1 cellular context compared by ENCODE assay signal in the genomic region with DNA sequence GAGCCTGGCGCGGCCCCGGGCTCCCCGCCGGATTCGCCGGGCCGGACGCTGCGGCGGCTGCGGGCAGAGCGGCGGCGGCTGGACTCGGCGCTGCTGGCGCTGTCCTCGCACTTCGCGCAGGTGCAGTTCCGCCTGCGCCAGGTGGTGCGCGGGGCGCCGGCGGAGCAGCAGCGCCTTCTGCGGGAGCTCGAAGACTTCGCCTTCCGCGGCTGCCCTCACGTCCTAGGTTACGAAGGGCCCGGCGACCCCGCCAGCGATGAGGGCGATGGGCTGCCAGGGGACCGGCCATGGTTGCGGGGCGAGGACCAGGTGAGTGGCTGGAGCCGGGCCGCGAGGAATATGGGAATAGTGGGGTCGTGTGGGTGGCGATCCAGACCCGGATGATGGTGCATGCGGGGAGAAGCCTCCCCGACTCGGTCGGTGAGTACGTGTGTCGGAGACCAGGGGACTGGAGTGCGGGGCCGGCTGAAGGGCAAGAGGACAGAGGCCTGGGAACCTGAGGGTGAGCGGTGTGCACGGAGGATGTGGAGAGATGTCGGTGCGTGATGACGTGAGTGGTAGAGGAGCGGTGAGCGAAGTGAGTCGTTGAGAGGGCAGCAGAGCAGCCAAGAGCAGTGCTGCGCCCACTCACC.
TF ChIP-seq lines count a peak whose summit lies in the region.

No MANE protein-coding gene starts in this region.

TF ChIP-seq in SK-N-SH, 30 proteins besides CTCF, POLR2A, EP300 and RAD21:
- TF ChIP-seq RFX5 (IDR thresholded peaks at IDR 0.05; ENCODE audit: low read length) (no peak), EZH2phosphoT487 (IDR thresholded peaks at IDR 0.05; ENCODE audit: borderline replicate concordance, low read depth) (no peak), TCF12 (IDR thresholded peaks at IDR 0.05) (no peak), NRF1 (IDR thresholded peaks at IDR 0.05; ENCODE audit: low read depth, low read length) (0 out of 2 replicates have a peak, but pooled peaks have one; percentile 19), SMC3 (IDR thresholded peaks at IDR 0.05; ENCODE audit: low read depth, low read length) (no peak), JUND (IDR thresholded peaks at IDR 0.05) (no peak), GATA2 (CRISPR knock-in tag; IDR thresholded peaks at IDR 0.05) (no peak), RXRA (IDR thresholded peaks at IDR 0.05; ENCODE audit: borderline replicate concordance, low read depth) (no peak), NFIC (IDR thresholded peaks at IDR 0.05; ENCODE audit: borderline replicate concordance) (no peak), FOSL2 (IDR thresholded peaks at IDR 0.05; ENCODE audit: borderline replicate concordance, low read depth) (no peak), TEAD4 (IDR thresholded peaks at IDR 0.05; ENCODE audit: borderline replicate concordance, insufficient read depth) (no peak), FOXM1 (IDR thresholded peaks at IDR 0.05; ENCODE audit: low read depth) (no peak), FOXJ3 (CRISPR knock-in tag; IDR thresholded peaks at IDR 0.05) (no peak), ZBTB33 (IDR thresholded peaks at IDR 0.05; ENCODE audit: borderline replicate concordance, low read depth) (no peak), MAX (IDR thresholded peaks at IDR 0.05; ENCODE audit: low read depth) (0 out of 2 replicates have a peak, but pooled peaks have one; percentile 16), IRF3 (IDR thresholded peaks at IDR 0.05; ENCODE audit: low read depth, low read length) (no peak)
- TF ChIP-seq, protein P1, sequence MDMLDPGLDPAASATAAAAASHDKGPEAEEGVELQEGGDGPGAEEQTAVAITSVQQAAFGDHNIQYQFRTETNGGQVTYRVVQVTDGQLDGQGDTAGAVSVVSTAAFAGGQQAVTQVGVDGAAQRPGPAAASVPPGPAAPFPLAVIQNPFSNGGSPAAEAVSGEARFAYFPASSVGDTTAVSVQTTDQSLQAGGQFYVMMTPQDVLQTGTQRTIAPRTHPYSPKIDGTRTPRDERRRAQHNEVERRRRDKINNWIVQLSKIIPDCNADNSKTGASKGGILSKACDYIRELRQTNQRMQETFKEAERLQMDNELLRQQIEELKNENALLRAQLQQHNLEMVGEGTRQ (IDR thresholded peaks at IDR 0.05; ENCODE audit: borderline replicate concordance, low read depth, low read length), result no peak
